23 cellular contexts compared by ENCODE assay signal in the genomic region with DNA sequence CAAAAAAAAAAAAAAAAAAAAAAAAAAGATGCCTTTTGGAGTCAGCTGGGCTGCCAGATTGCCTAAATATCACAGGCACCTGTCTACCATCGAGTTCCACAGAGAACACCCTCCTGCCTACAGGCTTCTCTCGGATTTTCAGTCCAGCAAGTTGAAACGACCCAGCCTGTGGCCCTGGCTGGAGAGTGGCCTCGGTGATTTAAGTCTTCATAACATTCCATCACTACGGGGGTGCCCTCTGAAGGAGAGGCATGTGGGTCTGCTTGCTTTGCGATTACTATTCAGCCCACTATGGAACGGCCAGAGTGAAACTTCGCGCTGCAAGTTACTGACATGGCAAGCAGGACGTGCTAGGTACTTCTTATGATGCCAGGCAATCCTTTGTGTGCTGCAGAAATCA. TPM values are rescaled to one million over a fixed set of nuclear protein-coding genes. Genes with fewer than 3 reads are reported as not detected.
"Had no signal": no experiment of that assay in that cellular context is flagged by ENCODE, and none has a peak within 500 bp of the region (broad histone marks: within the 10 kb centered on the region; RNA-seq: fewer than 3 reads in every experiment).

No MANE protein-coding gene starts in this region.

- H3K4me1 ChIP-seq: esophagus muscularis mucosa, gastrocnemius medialis, heart right ventricle, left lung, psoas muscle, right lobe of liver, suprapubic skin, thyroid gland had no signal

- H3K9me3 ChIP-seq: esophagus muscularis mucosa, gastrocnemius medialis, heart right ventricle, left lung, neutrophil, psoas muscle, right lobe of liver, suprapubic skin, thyroid gland, upper lobe of left lung had no signal

- ATAC-seq: gastrocnemius medialis; heart right ventricle; left lung; psoas muscle; right lobe of liver; stimulated activated effector memory CD8-positive, alpha-beta T cell treated with anti-CD3 and anti-CD28 coated beads, Interleukin-12 subunit alpha, Interleukin-12 subunit beta, amount 100 ng/mL, for 72 hours; stimulated activated naive CD8-positive, alpha-beta T cell treated with anti-CD3 and anti-CD28 coated beads, Interleukin-15, Interleukin-2, amounts not matched to agents 100 U/mL and 50 U/mL, for 24 hours had no signal

- H3K4me3 ChIP-seq: esophagus muscularis mucosa, gastrocnemius medialis, heart right ventricle, left lung, lung, psoas muscle, right lobe of liver, suprapubic skin, thyroid gland, upper lobe of left lung had no signal

- H3K36me3 ChIP-seq: esophagus muscularis mucosa, gastrocnemius medialis, heart right ventricle, left lung, neutrophil, right lobe of liver, suprapubic skin, thyroid gland, upper lobe of left lung had no signal

- DNase-seq: cortex of kidney; effector memory CD4-positive, alpha-beta T cell; gastrocnemius medialis; heart right ventricle; hypothalamus; left lung; mesenchymal stem cell; naive B cell; psoas muscle; retina; right lobe of liver; stimulated activated CD4-positive, alpha-beta T cell treated with anti-CD3 and anti-CD28 coated beads, Interleukin-4, amount 100 ng/mL, for 1 hour; stimulated activated CD8-positive, alpha-beta memory T cell treated with anti-CD3 and anti-CD28 coated beads, Interleukin-4, amount 100 ng/mL, for 48 hours; stimulated activated naive CD8-positive, alpha-beta T cell treated with anti-CD3 and anti-CD28 coated beads, Interleukin-15, Interleukin-2, amounts not matched to agents 100 U/mL and 50 U/mL, for 24 hours; thyroid gland; upper lobe of left lung had no signal

- H3K27me3 ChIP-seq: esophagus muscularis mucosa, right lobe of liver, suprapubic skin, thyroid gland, upper lobe of left lung had no signal

- H3K27ac ChIP-seq: epithelial cell of prostate, esophagus muscularis mucosa, gastrocnemius medialis, heart right ventricle, left lung, neutrophil, psoas muscle, right lobe of liver, suprapubic skin, thyroid gland, upper lobe of left lung had no signal

RNA-seq across cellular contexts. Expression of gene MARCHF10, which starts 42.8 kb away (rescaled TPM):
- total RNA-seq: gastrocnemius medialis, heart right ventricle, psoas muscle, right lobe of liver, suprapubic skin had no signal
- polyA plus RNA-seq: keratinocyte had no signal
